7 cellular contexts compared by ENCODE assay signal in genomic region chr15:43186003-43186353, GRCh38. TPM values are rescaled to one million over a fixed set of nuclear protein-coding genes. Genes with fewer than 3 reads are reported as not detected.
DNase-seq lines count a peak whose midpoint lies in the region; ATAC-seq and TF ChIP-seq lines count a peak whose summit lies in the region.

No MANE protein-coding gene starts in this region.

- no peaks in the 10 kb centered on the region for H3K4me1 ChIP-seq in fibroblast of lung (ENCODE audit: control insufficient read depth, extremely low read depth, insufficient read depth, low read length)

- peak overlapping the region; percentile 74 for H3K9ac ChIP-seq in fibroblast of lung (ENCODE audit: insufficient read depth, low read length)

- H4K20me1 ChIP-seq in fibroblast of lung (ENCODE audit: control insufficient read depth, extremely low read depth, insufficient read depth, low read length) = no peaks in the 10 kb centered on the region

- H3K36me3 Mint-ChIP-seq in osteocyte (ENCODE audit: unreplicated experiment) = peaks cover 18% of the 10 kb centered on the region

- peak overlapping the region; percentile 90 to 96 (median 94) for H3K4me3 ChIP-seq in fibroblast of lung (replicated peaks in 1 of 4; ENCODE audit: control extremely low read depth in 1 of 4, insufficient read depth in 1 of 4, low read depth in 3 of 4, low read length in 4 of 4)

- TF ChIP-seq CTCF in fibroblast of lung (conservative IDR thresholded peaks at IDR 0.05 in 1 of 2, IDR thresholded peaks at IDR 0.05 in 1 of 2; ENCODE audit: low read depth in 1 of 2, low read length in 2 of 2) (no peak), osteocyte (IDR thresholded peaks at IDR 0.05) (no peak)

- DNase-seq in SW480 (ENCODE audit: low spot score) (peak; percentile 31), fibroblast of lung (ENCODE audit: low read depth in 2 of 2) (peak in 1 of 2 donors; percentile 6), osteocyte (ENCODE audit: extremely low spot score, unreplicated experiment) (no peak), foreskin melanocyte (no peak), DMS79 treated with DMSO at 0.1 percent for 48 hours (lab: John Stamatoyannopoulos, UW) (no peak)

- peaks cover 7% of the 10 kb centered on the region for H3K79me2 ChIP-seq in fibroblast of lung (ENCODE audit: control insufficient read depth, insufficient read depth, low read length)

- peaks cover 10% of the 10 kb centered on the region for H3K36me3 ChIP-seq in fibroblast of lung (ENCODE audit: control insufficient read depth, insufficient read depth, low read length)

- H3K4me2 ChIP-seq in fibroblast of lung (ENCODE audit: extremely low read depth, insufficient read depth, low read length) = peak overlapping the region; percentile 97

- peak overlapping the region; percentile 69 for H2AFZ ChIP-seq in fibroblast of lung (ENCODE audit: low read length)

- peak overlapping the region; percentile 67 for H3K27ac ChIP-seq in fibroblast of lung (ENCODE audit: insufficient read depth, low read length)

- peak overlapping the region; percentile 85 for H3K27ac Mint-ChIP-seq in osteocyte (ENCODE audit: unreplicated experiment)

- ATAC-seq in GM18868 (IDR thresholded peaks at IDR 0.05; ENCODE audit: unreplicated experiment) (peak; percentile 17), HG02870 (IDR thresholded peaks at IDR 0.05; ENCODE audit: unreplicated experiment) (peak; percentile 23)

- no peaks in the 10 kb centered on the region for H3K9me3 ChIP-seq in fibroblast of lung (ENCODE audit: control insufficient read depth, insufficient read depth, low read depth, low read length)

- H3K9me3 Mint-ChIP-seq in osteocyte (ENCODE audit: unreplicated experiment) = no peaks in the 10 kb centered on the region

- peak overlapping the region; percentile 91 for H3K4me3 Mint-ChIP-seq in osteocyte (ENCODE audit: unreplicated experiment)

- no peaks in the 10 kb centered on the region for H3K27me3 Mint-ChIP-seq in osteocyte (ENCODE audit: unreplicated experiment)

- H3K4me1 Mint-ChIP-seq in osteocyte (ENCODE audit: unreplicated experiment) = peaks cover 15% of the 10 kb centered on the region

- no peaks in the 10 kb centered on the region for H3K27me3 ChIP-seq in fibroblast of lung (ENCODE audit: control insufficient read depth, insufficient read depth, low read length)

RNA-seq across cellular contexts. Expression of gene CCNDBP1, which starts 0.8 kb away (rescaled TPM):
- 48.0 and 78.4 TPM in 2 replicates for total RNA-seq in fibroblast of lung
- polyA plus RNA-seq in fibroblast of lung = 80.2 and 101 TPM in 2 replicates
- 63.7 and 66.1 TPM in 2 replicates for polyA plus RNA-seq in fibroblast of lung (2012)
- 12.7 and 18.5 TPM in 2 replicates for polyA minus RNA-seq in fibroblast of lung (ENCODE audit: low replicate concordance)
- 39.4 and 39.6 TPM in 2 replicates for total RNA-seq in osteocyte

RNA-seq across cellular contexts. Expression of gene EPB42, which starts 34.8 kb away (rescaled TPM):
- not detected in 2 replicates for total RNA-seq in fibroblast of lung
- polyA plus RNA-seq in fibroblast of lung = not detected in 2 replicates
- polyA plus RNA-seq in fibroblast of lung (2012) = not detected in 2 replicates
- not detected in 2 replicates for polyA minus RNA-seq in fibroblast of lung (ENCODE audit: low replicate concordance)
- total RNA-seq in osteocyte = not detected in 2 replicates

RNA-seq across cellular contexts. Expression of gene TMEM62, which starts 52.6 kb away (rescaled TPM):
- total RNA-seq in fibroblast of lung (11.8 and 20.8 TPM in 2 replicates), osteocyte (11.7 and 15.2 TPM in 2 replicates)
- 8.0 and 10.7 TPM in 2 replicates for polyA plus RNA-seq in fibroblast of lung
- polyA plus RNA-seq in fibroblast of lung (2012) = 7.5 and 9.2 TPM in 2 replicates
- 0.31 and 1.6 TPM in 2 replicates for polyA minus RNA-seq in fibroblast of lung (ENCODE audit: low replicate concordance)
